ENCODE assay signal across 22 cellular contexts in the genomic region with DNA sequence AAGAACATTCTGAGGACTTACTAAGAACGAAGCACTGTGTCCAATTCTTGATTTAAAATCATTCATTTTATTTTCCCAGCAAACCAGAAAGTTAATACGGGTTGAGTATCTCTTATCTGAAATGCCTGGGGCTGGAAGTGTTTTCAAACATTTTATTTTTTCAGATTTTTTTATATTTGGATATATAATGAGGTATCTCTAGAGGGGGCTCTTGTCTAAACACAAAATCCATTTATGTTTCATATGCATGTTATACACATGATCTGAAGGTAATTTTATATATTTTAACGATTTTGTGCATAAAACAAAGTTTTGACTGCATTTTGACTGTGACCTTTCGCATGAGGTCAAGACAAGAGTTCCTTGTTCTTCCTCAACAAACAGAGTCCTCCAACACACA.
DNase-seq lines count a peak whose midpoint lies in the region; ATAC-seq, FAIRE-seq and TF ChIP-seq lines count a peak whose summit lies in the region.
"Had no signal": no experiment of that assay in that cellular context is flagged by ENCODE, and none has a peak within 500 bp of the region (broad histone marks: within the 10 kb centered on the region; RNA-seq: fewer than 3 reads in every experiment).

No MANE protein-coding gene starts in this region.

- H3K4me1 Mint-ChIP-seq in mesothelial cell of epicardium, result peaks cover 14% of the 10 kb centered on the region

- no peak for ATAC-seq in HCT116
- no peak for ATAC-seq in PC-3
- ATAC-seq in upper lobe of right lung, result no peak
- ATAC-seq: CD8-positive, alpha-beta T cell; GM23338 had no signal

- TF ChIP-seq CTCF in D721Med (IDR thresholded peaks at IDR 0.05; ENCODE audit: insufficient read depth, missing control alignments), result peak; percentile 10
- no peak for TF ChIP-seq CTCF in HCT116 (IDR thresholded peaks at IDR 0.05 in 2 of 3, conservative IDR thresholded peaks at IDR 0.05 in 1 of 3; ENCODE audit: borderline replicate concordance in 1 of 3, insufficient read depth in 1 of 3, low read depth in 2 of 3, low read length in 2 of 3)
- 0 out of 2 replicates have a peak, but pooled peaks have one; percentile 12 for TF ChIP-seq CTCF in PC-3 (conservative IDR thresholded peaks at IDR 0.05; ENCODE audit: low read depth, low read length)
- no peak for TF ChIP-seq CTCF in mesothelial cell of epicardium (IDR thresholded peaks at IDR 0.05; ENCODE audit: unreplicated experiment)
- no peak for TF ChIP-seq CTCF in upper lobe of right lung (IDR thresholded peaks at IDR 0.05)

- H3K9me3 ChIP-seq in HCT116 (ENCODE audit: control insufficient read depth in 1 of 2, insufficient read depth in 1 of 2, low read depth in 1 of 2, low read length in 2 of 2), result no peaks in the 10 kb centered on the region
- no peaks in the 10 kb centered on the region for H3K9me3 ChIP-seq in PC-3 (ENCODE audit: low read length)
- H3K9me3 ChIP-seq in upper lobe of right lung, result no peaks in the 10 kb centered on the region
- H3K9me3 ChIP-seq: Caco-2 had no signal

- peaks cover 6% of the 10 kb centered on the region for H3K36me3 Mint-ChIP-seq in mesothelial cell of epicardium
- H3K36me3 Mint-ChIP-seq: CD4-positive, CD25-positive, alpha-beta regulatory T cell; CD8-positive, alpha-beta T cell had no signal

- H3K27me3 ChIP-seq in HCT116 (ENCODE audit: insufficient read depth, low read length) (no peaks in the 10 kb centered on the region), PC-3 (ENCODE audit: low read length) (no peaks in the 10 kb centered on the region), upper lobe of right lung (no peaks in the 10 kb centered on the region)
- H3K27me3 ChIP-seq: BLaER1 had no signal

- H3K9me3 Mint-ChIP-seq in mesothelial cell of epicardium, result peaks cover 17% of the 10 kb centered on the region

- H3K27me3 Mint-ChIP-seq in mesothelial cell of epicardium (ENCODE audit: low read depth), result no peaks in the 10 kb centered on the region
- H3K27me3 Mint-ChIP-seq: B cell had no signal

- H3F3A ChIP-seq in PC-3 (ENCODE audit: low read length, unreplicated experiment), result no peaks in the 10 kb centered on the region

- H3K4me2 ChIP-seq in HCT116 (ENCODE audit: low read length) (no peak overlapping the region), PC-3 (ENCODE audit: low read length) (no peak overlapping the region)
- H3K4me2 ChIP-seq: BLaER1, GM23338 had no signal

- RAD21 ChIA-PET in HCT116 (lab: Charles Lee; ENCODE audit: low non-redundant PET in 1 of 2, low total read pairs in 2 of 2, uncharacterized antibody in 2 of 2, unreplicated experiment in 2 of 2), result no interaction called here

- DNase-seq in D721Med (ENCODE audit: insufficient read length, low spot score) (no peak), HCT116 (ENCODE audit: low read depth, low spot score) (no peak), PC-3 (no peak), mesothelial cell of epicardium (ENCODE audit: low spot score in 2 of 2, unreplicated experiment in 2 of 2) (no peak), NCI-H82 treated with DMSO at 0.1 percent for 48 hours (lab: John Stamatoyannopoulos, UW; ENCODE audit: unreplicated experiment) (no peak), posterior cingulate gyrus (no peak), upper lobe of right lung (no peak)
- no peak for DNase-seq in activated naive CD4-positive, alpha-beta T cell treated with Interleukin-2 at 50 U/mL for 16 hours
- DNase-seq: Caco-2; CD4-positive, CD25-positive, alpha-beta regulatory T cell; CD8-positive, alpha-beta T cell; DMS 273 treated with DMSO at 0.1 percent for 48 hours; DMS79; GF-D8; H9; HFFc6 had no signal

- peak; percentile 36 for TF ChIP-seq RAD21 in HCT116 (IDR thresholded peaks at IDR 0.05; ENCODE audit: low read depth)

- POLR2A ChIA-PET in HCT116 (lab: Charles Lee), result no interaction called here
- POLR2A ChIA-PET in PC-3 (lab: Charles Lee; ENCODE audit: unreplicated experiment), result no interaction called here

- H3K9me2 ChIP-seq in HCT116 (ENCODE audit: insufficient read depth) (no peaks in the 10 kb centered on the region), PC-3 (replicated peaks; ENCODE audit: low read length) (no peaks in the 10 kb centered on the region)

- TF ChIP-seq POLR2A in HCT116 (IDR thresholded peaks at IDR 0.05; ENCODE audit: borderline replicate concordance, extremely low read depth, insufficient read depth, insufficient read length), result no peak

- H3K36me3 ChIP-seq in HCT116 (ENCODE audit: control insufficient read depth in 1 of 2, insufficient read depth in 2 of 2, low read length in 2 of 2) (no peaks in the 10 kb centered on the region), PC-3 (ENCODE audit: low read depth, low read length) (no peaks in the 10 kb centered on the region), upper lobe of right lung (no peaks in the 10 kb centered on the region)
- H3K36me3 ChIP-seq: BLaER1 had no signal

- no peak for FAIRE-seq in D721Med (lab: Jason Lieb, UNC)
- FAIRE-seq: GM12891, GM18507 had no signal

- no peak overlapping the region for H3K4me3 Mint-ChIP-seq in mesothelial cell of epicardium
- H3K4me3 Mint-ChIP-seq: B cell; CD4-positive, CD25-positive, alpha-beta regulatory T cell; CD8-positive, alpha-beta T cell; GM23338; H9 had no signal

- no peaks in the 10 kb centered on the region for H4K20me1 ChIP-seq in HCT116 (ENCODE audit: insufficient read depth)
- no peaks in the 10 kb centered on the region for H4K20me1 ChIP-seq in PC-3 (ENCODE audit: low read length)
- H4K20me1 ChIP-seq: BLaER1 had no signal

- H3K9ac ChIP-seq in HCT116 (ENCODE audit: low read length) (no peak overlapping the region), PC-3 (ENCODE audit: low read length) (no peak overlapping the region)
- H3K9ac ChIP-seq: BLaER1 had no signal

- peak overlapping the region; percentile 76 for H3K27ac Mint-ChIP-seq in mesothelial cell of epicardium
- H3K27ac Mint-ChIP-seq: B cell; CD4-positive, CD25-positive, alpha-beta regulatory T cell; CD8-positive, alpha-beta T cell; GM23338; HFFc6 had no signal

- H3K4me3 ChIP-seq in HCT116 (replicated peaks in 1 of 2; ENCODE audit: low read depth in 1 of 2, low read length in 2 of 2) (no peak overlapping the region), PC-3 (ENCODE audit: low read length) (no peak overlapping the region), upper lobe of right lung (no peak overlapping the region)
- H3K4me3 ChIP-seq: BLaER1, GM23338 had no signal

- H3K27ac ChIP-seq in HCT116 (ENCODE audit: low read depth, low read length), result no peak overlapping the region
- no peak overlapping the region for H3K27ac ChIP-seq in PC-3 (ENCODE audit: low read length)
- H3K27ac ChIP-seq in upper lobe of right lung, result no peak overlapping the region
- H3K27ac ChIP-seq: BLaER1, C4-2B had no signal

- H3K4me1 ChIP-seq in HCT116 (ENCODE audit: control insufficient read depth in 1 of 2, insufficient read depth in 2 of 2, low read length in 2 of 2), result no peaks in the 10 kb centered on the region
- peaks cover 5% of the 10 kb centered on the region for H3K4me1 ChIP-seq in PC-3 (ENCODE audit: insufficient read depth, low read length)
- H3K4me1 ChIP-seq in upper lobe of right lung, result no peaks in the 10 kb centered on the region
- H3K4me1 ChIP-seq: BLaER1, Caco-2 had no signal

- H3K79me2 ChIP-seq in HCT116 (ENCODE audit: insufficient read depth, low read length) (no peaks in the 10 kb centered on the region), PC-3 (ENCODE audit: low read length) (no peaks in the 10 kb centered on the region)

- H2AFZ ChIP-seq in HCT116 (ENCODE audit: low read depth, low read length, poor library complexity, severe bottlenecking) (no peak overlapping the region), PC-3 (ENCODE audit: low read length) (no peak overlapping the region)
- H2AFZ ChIP-seq: GM23338 had no signal

- BruUV-seq in HCT116 (replicated peaks; lab: Mats Ljungman, UMichigan) (no TSS peak), PC-3 (replicated peaks; lab: Mats Ljungman, UMichigan) (no TSS peak)

- CTCF ChIA-PET in HCT116 (lab: Charles Lee) (no interaction called here), PC-3 (lab: Charles Lee) (no interaction called here)

- intact Hi-C loops in HCT116 (cut with micrococcal nuclease), result no loop called here
- intact Hi-C loops in PC-3 (cut with micrococcal nuclease), result no loop called here
- intact Hi-C loops in posterior cingulate gyrus (cut with DNase I), result no loop called here
- intact Hi-C loops in upper lobe of right lung (cut with DNase I), result no loop called here

TF ChIP-seq in HCT116, 20 proteins besides CTCF, POLR2A, EP300 and RAD21:
- TF ChIP-seq ZNF274 (IDR thresholded peaks at IDR 0.05; ENCODE audit: low read depth, low read length), result no peak
- TF ChIP-seq EZH2phosphoT487 (IDR thresholded peaks at IDR 0.05; ENCODE audit: borderline replicate concordance), result no peak
- no peak for TF ChIP-seq CBX3 (IDR thresholded peaks at IDR 0.05; ENCODE audit: low read depth)
- TF ChIP-seq SP1 (IDR thresholded peaks at IDR 0.05; ENCODE audit: low read depth), result no peak
- TF ChIP-seq, protein P1, sequence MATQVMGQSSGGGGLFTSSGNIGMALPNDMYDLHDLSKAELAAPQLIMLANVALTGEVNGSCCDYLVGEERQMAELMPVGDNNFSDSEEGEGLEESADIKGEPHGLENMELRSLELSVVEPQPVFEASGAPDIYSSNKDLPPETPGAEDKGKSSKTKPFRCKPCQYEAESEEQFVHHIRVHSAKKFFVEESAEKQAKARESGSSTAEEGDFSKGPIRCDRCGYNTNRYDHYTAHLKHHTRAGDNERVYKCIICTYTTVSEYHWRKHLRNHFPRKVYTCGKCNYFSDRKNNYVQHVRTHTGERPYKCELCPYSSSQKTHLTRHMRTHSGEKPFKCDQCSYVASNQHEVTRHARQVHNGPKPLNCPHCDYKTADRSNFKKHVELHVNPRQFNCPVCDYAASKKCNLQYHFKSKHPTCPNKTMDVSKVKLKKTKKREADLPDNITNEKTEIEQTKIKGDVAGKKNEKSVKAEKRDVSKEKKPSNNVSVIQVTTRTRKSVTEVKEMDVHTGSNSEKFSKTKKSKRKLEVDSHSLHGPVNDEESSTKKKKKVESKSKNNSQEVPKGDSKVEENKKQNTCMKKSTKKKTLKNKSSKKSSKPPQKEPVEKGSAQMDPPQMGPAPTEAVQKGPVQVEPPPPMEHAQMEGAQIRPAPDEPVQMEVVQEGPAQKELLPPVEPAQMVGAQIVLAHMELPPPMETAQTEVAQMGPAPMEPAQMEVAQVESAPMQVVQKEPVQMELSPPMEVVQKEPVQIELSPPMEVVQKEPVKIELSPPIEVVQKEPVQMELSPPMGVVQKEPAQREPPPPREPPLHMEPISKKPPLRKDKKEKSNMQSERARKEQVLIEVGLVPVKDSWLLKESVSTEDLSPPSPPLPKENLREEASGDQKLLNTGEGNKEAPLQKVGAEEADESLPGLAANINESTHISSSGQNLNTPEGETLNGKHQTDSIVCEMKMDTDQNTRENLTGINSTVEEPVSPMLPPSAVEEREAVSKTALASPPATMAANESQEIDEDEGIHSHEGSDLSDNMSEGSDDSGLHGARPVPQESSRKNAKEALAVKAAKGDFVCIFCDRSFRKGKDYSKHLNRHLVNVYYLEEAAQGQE (IDR thresholded peaks at IDR 0.05; ENCODE audit: low read depth), result no peak
- no peak for TF ChIP-seq SRF (IDR thresholded peaks at IDR 0.05; ENCODE audit: low read depth)

Comparison
In these comparisons a context has a peak if more than half of its experiments do, and no peak if none do; other contexts are left out.
1. CTCF ChIP-seq: peak in D721Med (single experiment) and PC-3 (single experiment); none in HCT116 (0 of 3), mesothelial cell of epicardium (single experiment) and upper lobe of right lung (single experiment).